17 cellular contexts compared by ENCODE assay signal in genomic region chr14:51877807-51878206, GRCh38. TPM values are rescaled to one million over a fixed set of nuclear protein-coding genes. Genes with fewer than 3 reads are reported as not detected.
A peak's percentile ranks its signal among the peaks of the same experiment; 100 is the strongest.
DNase-seq lines count a peak whose midpoint lies in the region; ATAC-seq, FAIRE-seq and TF ChIP-seq lines count a peak whose summit lies in the region.
"Had no signal": no experiment of that assay in that cellular context is flagged by ENCODE, and none has a peak within 500 bp of the region (broad histone marks: within the 10 kb centered on the region; RNA-seq: fewer than 3 reads in every experiment).

No MANE protein-coding gene starts in this region.

- H3K36me3 Mint-ChIP-seq in CD4-positive, alpha-beta T cell (ENCODE audit: low read depth) = peaks cover 75% of the 10 kb centered on the region
- H3K36me3 Mint-ChIP-seq in central memory CD8-positive, alpha-beta T cell (ENCODE audit: insufficient read depth) = peaks cover 48% of the 10 kb centered on the region
- H3K36me3 Mint-ChIP-seq in natural killer cell = peaks cover 22% of the 10 kb centered on the region

- H3K4me1 ChIP-seq in psoas muscle (no peaks in the 10 kb centered on the region), BE2C (peaks cover 30% of the 10 kb centered on the region)

- no peaks in the 10 kb centered on the region for H3K27me3 Mint-ChIP-seq in CD4-positive, alpha-beta T cell
- no peaks in the 10 kb centered on the region for H3K27me3 Mint-ChIP-seq in central memory CD8-positive, alpha-beta T cell
- no peaks in the 10 kb centered on the region for H3K27me3 Mint-ChIP-seq in natural killer cell (ENCODE audit: low read depth in 2 of 2)

- H3K9me3 Mint-ChIP-seq in CD4-positive, alpha-beta T cell = no peaks in the 10 kb centered on the region
- H3K9me3 Mint-ChIP-seq in central memory CD8-positive, alpha-beta T cell = no peaks in the 10 kb centered on the region
- H3K9me3 Mint-ChIP-seq in natural killer cell = no peaks in the 10 kb centered on the region

- peak overlapping the region; percentile 19 for H3K27ac Mint-ChIP-seq in CD4-positive, alpha-beta T cell
- H3K27ac Mint-ChIP-seq in central memory CD8-positive, alpha-beta T cell (ENCODE audit: low read depth) = peak overlapping the region; percentile 82
- H3K27ac Mint-ChIP-seq in natural killer cell = peak overlapping the region; percentile 94 to 99

- TF ChIP-seq POLR2A in GM12891 (IDR thresholded peaks at IDR 0.05; ENCODE audit: low read depth, low read length) = no peak

- POLR2A ChIA-PET in CD4-positive, alpha-beta T cell (lab: Charles Lee) = no interaction called here

- in situ Hi-C loops in GM13977 (cut with MboI; ENCODE audit: low pct_unique_long_range_greater_than_20kb, low sequenced_read_pairs, unreplicated experiment) = no loop called here

- H3K4me3 ChIP-seq in psoas muscle (no peak overlapping the region), BE2C (ENCODE audit: low read depth, low read length) (no peak overlapping the region)
- H3K4me3 ChIP-seq: HAP-1 had no signal

- CTCF ChIA-PET in CD4-positive, alpha-beta T cell (lab: Charles Lee) = no interaction called here

- ATAC-seq in CD4-positive, alpha-beta T cell (ENCODE audit: poor library complexity) = no peak
- peak; percentile 53 for ATAC-seq in central memory CD8-positive, alpha-beta T cell (replicated peaks; ENCODE audit: extremely low read depth, poor library complexity, severe bottlenecking)
- ATAC-seq in natural killer cell (peak; percentile 33 to 56 (median 53)), psoas muscle (no peak)

- H3K36me3 ChIP-seq in psoas muscle (ENCODE audit: insufficient read depth in 1 of 2, low read depth in 1 of 2) (no peaks in the 10 kb centered on the region), BE2C (no peaks in the 10 kb centered on the region; the same call in 1 of the 2 replicates)
- H3K36me3 ChIP-seq: HAP-1 had no signal

- H3K27ac ChIP-seq in CD4-positive, alpha-beta T cell (ENCODE audit: low read depth, low read length) = no peak overlapping the region
- no peak overlapping the region for H3K27ac ChIP-seq in psoas muscle

- 86 to 88% (median 87%) methylated on average over 1 of the region's 1 CpG for WGBS in psoas muscle, 3 donors

- peak; percentile 80 for FAIRE-seq in GM12891 (lab: Jason Lieb, UNC)
- FAIRE-seq: GM18507 had no signal

- intact Hi-C loops in CD4-positive, alpha-beta T cell (cut with DNase I, micrococcal nuclease) = no loop called here
- intact Hi-C loops in natural killer cell (cut with micrococcal nuclease) = no loop called here
- intact Hi-C loops in psoas muscle (cut with DNase I) = no loop called here

- H3K9me3 ChIP-seq in CD4-positive, alpha-beta T cell (ENCODE audit: control insufficient read depth, low read length) = no peaks in the 10 kb centered on the region
- H3K9me3 ChIP-seq in psoas muscle = no peaks in the 10 kb centered on the region
- H3K9me3 ChIP-seq in BE2C = no peaks in the 10 kb centered on the region
- H3K9me3 ChIP-seq: HAP-1 had no signal

- H3K4me3 Mint-ChIP-seq in CD4-positive, alpha-beta T cell = no peak overlapping the region
- peak overlapping the region; percentile 38 for H3K4me3 Mint-ChIP-seq in central memory CD8-positive, alpha-beta T cell
- H3K4me3 Mint-ChIP-seq in natural killer cell = peak overlapping the region; percentile 67

- no peaks in the 10 kb centered on the region for H3K27me3 ChIP-seq in CD4-positive, alpha-beta T cell (ENCODE audit: control insufficient read depth, insufficient read depth, low read length)
- H3K27me3 ChIP-seq in psoas muscle (ENCODE audit: insufficient read depth in 3 of 3, low read length in 2 of 3) = no peaks in the 10 kb centered on the region
- no peaks in the 10 kb centered on the region for H3K27me3 ChIP-seq in BE2C

- peaks cover 69% of the 10 kb centered on the region for H3K4me1 Mint-ChIP-seq in CD4-positive, alpha-beta T cell (ENCODE audit: low read depth)
- H3K4me1 Mint-ChIP-seq in central memory CD8-positive, alpha-beta T cell = peaks cover 69% of the 10 kb centered on the region
- peaks cover 74 to 80% of the 10 kb centered on the region in 2 donors for H3K4me1 Mint-ChIP-seq in natural killer cell

- no peak for DNase-seq in CD4-positive, alpha-beta T cell
- DNase-seq in GM12891 (ENCODE audit: insufficient read length, low spot score) (no peak), natural killer cell (no peak), GM13977 (ENCODE audit: low spot score) (no peak), psoas muscle (no peak), BE2C (no peak)
- DNase-seq in central memory CD8-positive, alpha-beta T cell (ENCODE audit: low spot score in 2 of 2) = no peak
- DNase-seq: ACHN, COR-L47, DMS53, NCI-H1417 treated with DMSO at 0.1 percent for 48 hours, NCI-H2029, NCI-H2171 treated with DMSO at 0.1 percent for 48 hours, SHP77 treated with DMSO at 0.1 percent for 48 hours had no signal

- no peak for TF ChIP-seq CTCF in CD4-positive, alpha-beta T cell (IDR thresholded peaks at IDR 0.05)
- TF ChIP-seq CTCF in natural killer cell (IDR thresholded peaks at IDR 0.05) (no peak), GM13977 (IDR thresholded peaks at IDR 0.05; ENCODE audit: extremely low read depth, insufficient read depth, missing control alignments) (no peak), psoas muscle (IDR thresholded peaks at IDR 0.05) (no peak), BE2C (IDR thresholded peaks at IDR 0.05; ENCODE audit: low read depth, low read length) (no peak)

TF ChIP-seq in GM12891, 5 proteins besides CTCF, POLR2A, EP300 and RAD21:
- TF ChIP-seq POU2F2 (IDR thresholded peaks at IDR 0.05; ENCODE audit: low read depth, low read length) = no peak
- TF ChIP-seq POLR2AphosphoS5 (IDR thresholded peaks at IDR 0.05; ENCODE audit: low read depth, low read length) = no peak
- TF ChIP-seq TAF1 (IDR thresholded peaks at IDR 0.05; ENCODE audit: low read depth, low read length) = no peak
- no peak for TF ChIP-seq SPI1 (IDR thresholded peaks at IDR 0.05; ENCODE audit: low read depth, low read length)
- no peak for TF ChIP-seq PAX5 (IDR thresholded peaks at IDR 0.05; ENCODE audit: insufficient read depth, low read length, severe bottlenecking)

RNA-seq across cellular contexts. Expression of gene GNG2, which starts 17.4 kb away (rescaled TPM):
- 100 to 1,000 TPM; 138 to 139 TPM for total RNA-seq in CD4-positive, alpha-beta T cell
- 33.6 TPM for polyA plus RNA-seq in GM12891 (2012; ENCODE audit: low read depth, missing spikeins)
- total RNA-seq in natural killer cell (100 to 1,000 TPM; 552 to 653 (median 582) TPM), psoas muscle (1 to 10 TPM; 2.1 to 8.2 (median 5.3) TPM)
- polyA plus RNA-seq in psoas muscle = 1 to 10 TPM; 1.4 to 1.7 (median 1.6) TPM
- 50.1 TPM for polyA plus RNA-seq in BE2C (2012; ENCODE audit: insufficient read depth, insufficient read length, low read depth)
- total RNA-seq: NCI-H460 had no signal

Comparison
In these comparisons a context has a peak if more than half of its experiments do, and no peak if none do; other contexts are left out.
1. ATAC-seq: peak in central memory CD8-positive, alpha-beta T cell (single experiment) and natural killer cell (3 of 3); none in CD4-positive, alpha-beta T cell (single experiment) and psoas muscle (0 of 4).
2. H3K27ac Mint-ChIP-seq: peak in every context shown above with its lines; median percentile 96 in natural killer cell; 82 in central memory CD8-positive, alpha-beta T cell; 19 in CD4-positive, alpha-beta T cell.
3. RNA of gene GNG2, which starts 17.4 kb away (total RNA-seq): 552 to 653 TPM in natural killer cell and 138 to 139 TPM in CD4-positive, alpha-beta T cell; 2.1 to 8.2 TPM in psoas muscle; every median in the first group is over 10 times any median in the second.